Comparison of ENCODE assay signal across 8 cellular contexts in genomic region chr3:134677196-134677986, GRCh38. TPM values are rescaled to one million over a fixed set of nuclear protein-coding genes. Genes with fewer than 3 reads are reported as not detected.
DNase-seq lines count a peak whose midpoint lies in the region; ATAC-seq and TF ChIP-seq lines count a peak whose summit lies in the region.

No MANE protein-coding gene starts in this region.

- no peaks in the 10 kb centered on the region; the same call in 1 of the 2 replicates for H3K4me1 Mint-ChIP-seq in WTC11
- H3K4me1 Mint-ChIP-seq in naive thymus-derived CD8-positive, alpha-beta T cell: no peaks in the 10 kb centered on the region

- H3K4me3 Mint-ChIP-seq in WTC11: no peak overlapping the region
- H3K4me3 Mint-ChIP-seq in naive thymus-derived CD8-positive, alpha-beta T cell: no peak overlapping the region

- TF ChIP-seq CTCF in AG04449 (IDR thresholded peaks at IDR 0.05; ENCODE audit: insufficient read depth, low read length, missing control alignments): peak; percentile 44
- peak; percentile 69 for TF ChIP-seq CTCF in WTC11 (IDR thresholded peaks at IDR 0.05)

- DNase-seq in AG04449 (ENCODE audit: low read depth, low spot score): no peak
- peak; percentile 80 for DNase-seq in WTC11 (ENCODE audit: low spot score)
- DNase-seq in iPS-NIHi11 (ENCODE audit: low spot score): peak; percentile 82
- no peak for DNase-seq in SIG-M5 treated with dmso at 0.1 percent for 504 hours (lab: John Stamatoyannopoulos, UW; ENCODE audit: unreplicated experiment)
- DNase-seq in naive thymus-derived CD8-positive, alpha-beta T cell: no peak
- no peak for DNase-seq in ureter (ENCODE audit: low spot score)

- H3K4me3 ChIP-seq in AG04449 (ENCODE audit: low read depth, low read length): no peak overlapping the region

- CTCF ChIA-PET in AG04449 (lab: Yijun Ruan, JAX) (interaction anchor here (0.8 to 1.8 kb wide), 5 partner anchors 9 to 77 kb away, joined by 3 to 7 read pairs (median 3); no protein-coding TSS in a partner anchor), WTC11 (lab: Charles Lee) (interaction anchor here (0.6 to 2.4 kb wide), 50 partner anchors 8 to 1099 kb away, joined by 3 to 63 read pairs (median 4); partner anchors contain the start of genes EPHB1 and KY)

- peaks cover 5% of the 10 kb centered on the region; the same call in 1 of the 2 replicates for H3K36me3 Mint-ChIP-seq in WTC11
- H3K36me3 Mint-ChIP-seq in naive thymus-derived CD8-positive, alpha-beta T cell: peaks cover 0 to 41% (median 3%) of the 10 kb centered on the region in 3 donors

- ATAC-seq in GM21576 (IDR thresholded peaks at IDR 0.05; ENCODE audit: unreplicated experiment) (peak; percentile 80), WTC11 (peak; percentile 100), GM19455 (IDR thresholded peaks at IDR 0.05; ENCODE audit: unreplicated experiment) (no peak)
- no peak for ATAC-seq in naive thymus-derived CD8-positive, alpha-beta T cell

- peaks cover 30% of the 10 kb centered on the region for H3K9me3 Mint-ChIP-seq in WTC11
- H3K9me3 Mint-ChIP-seq in naive thymus-derived CD8-positive, alpha-beta T cell: peaks cover 5 to 59% (median 43%) of the 10 kb centered on the region in 9 donors

- no peak overlapping the region for H3K27ac Mint-ChIP-seq in WTC11
- no peak overlapping the region for H3K27ac Mint-ChIP-seq in naive thymus-derived CD8-positive, alpha-beta T cell

- POLR2A ChIA-PET in AG04449 (lab: Yijun Ruan, JAX): no interaction called here
- POLR2A ChIA-PET in WTC11 (lab: Charles Lee): interaction anchor here (1.8 kb wide), 1 partner anchor 10 kb away, joined by 4 read pairs; no protein-coding TSS in a partner anchor
- POLR2A ChIA-PET in naive thymus-derived CD8-positive, alpha-beta T cell (lab: Charles Lee): no interaction called here

- H3K27me3 Mint-ChIP-seq in WTC11 (ENCODE audit: low read depth): peaks cover 11% of the 10 kb centered on the region
- peaks cover 2 to 36% (median 3%) of the 10 kb centered on the region in 5 donors for H3K27me3 Mint-ChIP-seq in naive thymus-derived CD8-positive, alpha-beta T cell

TF ChIP-seq in WTC11, 78 proteins besides CTCF, POLR2A, EP300 and RAD21:
- TF ChIP-seq ZNF671 (CRISPR knock-in tag; IDR thresholded peaks at IDR 0.05): no peak
- peak; percentile 33; the same call in 1 of the 2 replicates for TF ChIP-seq PRDM15 (CRISPR knock-in tag; IDR thresholded peaks at IDR 0.05)

RNA-seq across cellular contexts. Expression of gene KY, which starts 26.6 kb away (rescaled TPM):
- total RNA-seq in WTC11 (2021): not detected in 3 replicates
- not detected for total RNA-seq in naive thymus-derived CD8-positive, alpha-beta T cell
- not detected for polyA plus RNA-seq in naive thymus-derived CD8-positive, alpha-beta T cell
- total RNA-seq in ureter: 2.0 TPM

Comparison
In these comparisons a context has a peak if more than half of its experiments do, and no peak if none do; other contexts are left out.
1. DNase-seq: peak in WTC11 (single experiment) and iPS-NIHi11 (single experiment); none in AG04449 (single experiment), SIG-M5 treated with dmso at 0.1 percent for 504 hours (single experiment), naive thymus-derived CD8-positive, alpha-beta T cell (0 of 10) and ureter (single experiment).
2. ATAC-seq: peak in GM21576 (single experiment) and WTC11 (single experiment); none in naive thymus-derived CD8-positive, alpha-beta T cell (0 of 2) and GM19455 (single experiment).